ENCODE assay signal across 1 cellular context in the genomic region with DNA sequence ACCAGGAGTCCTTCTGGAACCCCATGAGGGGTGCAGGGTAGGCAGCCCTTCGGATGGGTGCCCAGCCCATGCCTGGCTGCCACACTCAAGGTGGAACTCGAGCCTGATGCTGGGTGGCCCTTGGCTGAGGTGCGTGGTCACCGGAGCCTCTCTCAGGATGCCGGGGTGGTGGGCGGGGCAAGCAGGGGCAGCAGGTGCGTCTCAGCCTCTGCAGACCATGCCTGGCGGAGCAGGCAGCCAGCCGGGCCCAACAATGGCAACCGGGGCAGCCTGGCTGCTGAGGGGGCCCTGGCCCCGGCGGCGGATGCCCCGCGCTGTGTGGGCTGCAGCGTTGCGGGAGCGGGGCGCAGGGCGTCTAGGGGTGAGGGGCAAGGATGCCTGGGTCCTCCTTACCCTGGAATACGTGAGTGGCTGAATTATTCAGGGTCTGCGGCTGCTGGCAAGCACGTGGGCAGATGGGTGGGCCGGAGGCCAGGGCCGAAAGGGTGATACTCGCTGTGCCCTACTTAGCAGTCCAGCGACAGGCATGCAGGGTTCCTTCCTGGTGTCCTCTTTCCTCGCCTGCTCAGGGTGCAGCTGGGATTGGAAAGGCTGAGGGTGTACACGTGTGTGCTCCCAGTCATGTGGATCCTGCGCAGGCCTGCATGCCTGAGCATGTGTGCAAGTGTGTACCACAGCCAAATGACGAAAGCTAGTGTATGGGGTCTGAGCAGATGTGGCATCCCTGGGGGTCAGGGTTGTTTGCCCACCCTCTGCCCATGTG.
TF ChIP-seq lines count a peak whose summit lies in the region.

No MANE protein-coding gene starts in this region.

TF ChIP-seq in GM23338, 12 proteins besides CTCF, POLR2A, EP300 and RAD21 (continued from another document):
- TF ChIP-seq, protein P1, sequence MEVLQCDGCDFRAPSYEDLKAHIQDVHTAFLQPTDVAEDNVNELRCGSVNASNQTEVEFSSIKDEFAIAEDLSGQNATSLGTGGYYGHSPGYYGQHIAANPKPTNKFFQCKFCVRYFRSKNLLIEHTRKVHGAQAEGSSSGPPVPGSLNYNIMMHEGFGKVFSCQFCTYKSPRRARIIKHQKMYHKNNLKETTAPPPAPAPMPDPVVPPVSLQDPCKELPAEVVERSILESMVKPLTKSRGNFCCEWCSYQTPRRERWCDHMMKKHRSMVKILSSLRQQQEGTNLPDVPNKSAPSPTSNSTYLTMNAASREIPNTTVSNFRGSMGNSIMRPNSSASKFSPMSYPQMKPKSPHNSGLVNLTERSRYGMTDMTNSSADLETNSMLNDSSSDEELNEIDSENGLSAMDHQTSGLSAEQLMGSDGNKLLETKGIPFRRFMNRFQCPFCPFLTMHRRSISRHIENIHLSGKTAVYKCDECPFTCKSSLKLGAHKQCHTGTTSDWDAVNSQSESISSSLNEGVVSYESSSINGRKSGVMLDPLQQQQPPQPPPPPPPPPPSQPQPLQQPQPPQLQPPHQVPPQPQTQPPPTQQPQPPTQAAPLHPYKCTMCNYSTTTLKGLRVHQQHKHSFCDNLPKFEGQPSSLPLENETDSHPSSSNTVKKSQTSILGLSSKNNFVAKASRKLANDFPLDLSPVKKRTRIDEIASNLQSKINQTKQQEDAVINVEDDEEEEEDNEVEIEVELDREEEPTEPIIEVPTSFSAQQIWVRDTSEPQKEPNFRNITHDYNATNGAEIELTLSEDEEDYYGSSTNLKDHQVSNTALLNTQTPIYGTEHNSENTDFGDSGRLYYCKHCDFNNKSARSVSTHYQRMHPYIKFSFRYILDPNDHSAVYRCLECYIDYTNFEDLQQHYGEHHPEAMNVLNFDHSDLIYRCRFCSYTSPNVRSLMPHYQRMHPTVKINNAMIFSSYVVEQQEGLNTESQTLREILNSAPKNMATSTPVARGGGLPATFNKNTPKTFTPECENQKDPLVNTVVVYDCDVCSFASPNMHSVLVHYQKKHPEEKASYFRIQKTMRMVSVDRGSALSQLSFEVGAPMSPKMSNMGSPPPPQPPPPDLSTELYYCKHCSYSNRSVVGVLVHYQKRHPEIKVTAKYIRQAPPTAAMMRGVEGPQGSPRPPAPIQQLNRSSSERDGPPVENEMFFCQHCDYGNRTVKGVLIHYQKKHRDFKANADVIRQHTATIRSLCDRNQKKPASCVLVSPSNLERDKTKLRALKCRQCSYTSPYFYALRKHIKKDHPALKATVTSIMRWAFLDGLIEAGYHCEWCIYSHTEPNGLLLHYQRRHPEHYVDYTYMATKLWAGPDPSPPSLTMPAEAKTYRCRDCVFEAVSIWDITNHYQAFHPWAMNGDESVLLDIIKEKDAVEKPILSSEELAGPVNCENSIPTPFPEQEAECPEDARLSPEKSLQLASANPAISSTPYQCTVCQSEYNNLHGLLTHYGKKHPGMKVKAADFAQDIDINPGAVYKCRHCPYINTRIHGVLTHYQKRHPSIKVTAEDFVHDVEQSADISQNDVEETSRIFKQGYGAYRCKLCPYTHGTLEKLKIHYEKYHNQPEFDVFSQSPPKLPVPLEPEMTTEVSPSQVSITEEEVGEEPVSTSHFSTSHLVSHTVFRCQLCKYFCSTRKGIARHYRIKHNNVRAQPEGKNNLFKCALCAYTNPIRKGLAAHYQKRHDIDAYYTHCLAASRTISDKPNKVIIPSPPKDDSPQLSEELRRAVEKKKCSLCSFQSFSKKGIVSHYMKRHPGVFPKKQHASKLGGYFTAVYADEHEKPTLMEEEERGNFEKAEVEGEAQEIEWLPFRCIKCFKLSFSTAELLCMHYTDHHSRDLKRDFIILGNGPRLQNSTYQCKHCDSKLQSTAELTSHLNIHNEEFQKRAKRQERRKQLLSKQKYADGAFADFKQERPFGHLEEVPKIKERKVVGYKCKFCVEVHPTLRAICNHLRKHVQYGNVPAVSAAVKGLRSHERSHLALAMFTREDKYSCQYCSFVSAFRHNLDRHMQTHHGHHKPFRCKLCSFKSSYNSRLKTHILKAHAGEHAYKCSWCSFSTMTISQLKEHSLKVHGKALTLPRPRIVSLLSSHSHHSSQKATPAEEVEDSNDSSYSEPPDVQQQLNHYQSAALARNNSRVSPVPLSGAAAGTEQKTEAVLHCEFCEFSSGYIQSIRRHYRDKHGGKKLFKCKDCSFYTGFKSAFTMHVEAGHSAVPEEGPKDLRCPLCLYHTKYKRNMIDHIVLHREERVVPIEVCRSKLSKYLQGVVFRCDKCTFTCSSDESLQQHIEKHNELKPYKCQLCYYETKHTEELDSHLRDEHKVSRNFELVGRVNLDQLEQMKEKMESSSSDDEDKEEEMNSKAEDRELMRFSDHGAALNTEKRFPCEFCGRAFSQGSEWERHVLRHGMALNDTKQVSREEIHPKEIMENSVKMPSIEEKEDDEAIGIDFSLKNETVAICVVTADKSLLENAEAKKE (CRISPR knock-in tag; IDR thresholded peaks at IDR 0.05), result no peak
- TF ChIP-seq JUNB (IDR thresholded peaks at IDR 0.05; ENCODE audit: unreplicated experiment), result no peak
- TF ChIP-seq ZNF114 (CRISPR knock-in tag; IDR thresholded peaks at IDR 0.05), result no peak
- TF ChIP-seq STAT1 (IDR thresholded peaks at IDR 0.05; ENCODE audit: unreplicated experiment), result no peak
- no peak for TF ChIP-seq CREB1 (CRISPR knock-in tag; IDR thresholded peaks at IDR 0.05; ENCODE audit: low read depth)
